23 cellular contexts compared by ENCODE assay signal in the genomic region with DNA sequence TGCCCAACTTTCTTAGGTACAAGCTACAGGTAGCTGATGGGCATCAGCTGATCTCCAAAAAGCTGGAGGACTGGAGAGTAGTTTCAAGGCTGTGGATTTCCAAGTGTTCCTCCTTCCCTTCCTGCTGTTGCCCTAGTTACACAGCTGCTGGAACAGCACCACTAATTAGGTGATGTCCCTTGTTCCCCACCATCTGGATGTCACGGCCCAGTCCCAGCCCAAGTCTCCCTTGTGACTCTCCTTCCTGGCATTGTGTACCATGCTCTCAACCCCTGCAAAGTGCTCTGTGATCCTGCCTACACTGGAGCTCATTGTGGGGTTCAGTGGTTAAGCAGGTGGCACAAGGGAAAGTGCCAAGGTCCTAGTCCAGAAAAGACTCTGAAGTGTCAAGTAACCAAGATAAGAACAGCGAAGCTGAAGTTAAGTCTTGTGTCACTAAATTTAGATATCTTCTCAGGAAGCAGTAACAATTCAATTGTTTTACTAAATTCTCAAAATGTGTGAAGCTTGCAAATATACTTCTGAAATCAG.
"Had no signal": no experiment of that assay in that cellular context is flagged by ENCODE, and none has a peak within 500 bp of the region (broad histone marks: within the 10 kb centered on the region; RNA-seq: fewer than 3 reads in every experiment).

No MANE protein-coding gene starts in this region.

- H3K36me3 ChIP-seq: lower lobe of right lung, sigmoid colon, vagina, WERI-Rb-1 had no signal

- H3K27ac ChIP-seq: body of pancreas, lower lobe of right lung, sigmoid colon, testis, vagina, WERI-Rb-1 had no signal

- DNase-seq: activated CD4-positive, alpha-beta T cell treated with anti-CD3 and anti-CD28 coated beads for 1 hour; activated CD4-positive, alpha-beta T cell treated with anti-CD3 and anti-CD28 coated beads, Interleukin-2, amount 50 U/mL, for 1 hour; activated gamma-delta T cell treated with Interleukin-2 at 50 U/mL for 16 hours; activated T-cell treated with anti-CD3 and anti-CD28 coated beads, Interleukin-2, amount 50 U/mL, for 1 hour; anterior cingulate cortex; effector CD4-positive, alpha-beta T cell; erythroblast; foreskin fibroblast; kidney; lower lobe of right lung; mesendoderm; mucosa of descending colon; nucleus accumbens; sigmoid colon; stimulated activated CD4-positive, alpha-beta T cell treated with anti-CD3 and anti-CD28 coated beads, Interleukin-2, amount 100 ng/mL, for 48 hours; stimulated activated naive CD4-positive, alpha-beta T cell; testis; trophoblast cell; WERI-Rb-1 had no signal

- H3K27me3 ChIP-seq: body of pancreas, sigmoid colon, testis, vagina had no signal

- H3K4me2 ChIP-seq: smooth muscle cell had no signal

- H3K4me3 ChIP-seq: body of pancreas, lower lobe of right lung, mucosa of descending colon, sigmoid colon, smooth muscle cell, testis, vagina had no signal

- H3K9me3 ChIP-seq: body of pancreas, lower lobe of right lung, mucosa of descending colon, sigmoid colon, testis, vagina had no signal

- ATAC-seq: body of pancreas, left lobe of liver, lower lobe of right lung, mucosa of descending colon had no signal

- H3K4me1 ChIP-seq: body of pancreas, lower lobe of right lung, sigmoid colon, testis, vagina had no signal
